ENCODE assay signal across 7 cellular contexts in the genomic region with DNA sequence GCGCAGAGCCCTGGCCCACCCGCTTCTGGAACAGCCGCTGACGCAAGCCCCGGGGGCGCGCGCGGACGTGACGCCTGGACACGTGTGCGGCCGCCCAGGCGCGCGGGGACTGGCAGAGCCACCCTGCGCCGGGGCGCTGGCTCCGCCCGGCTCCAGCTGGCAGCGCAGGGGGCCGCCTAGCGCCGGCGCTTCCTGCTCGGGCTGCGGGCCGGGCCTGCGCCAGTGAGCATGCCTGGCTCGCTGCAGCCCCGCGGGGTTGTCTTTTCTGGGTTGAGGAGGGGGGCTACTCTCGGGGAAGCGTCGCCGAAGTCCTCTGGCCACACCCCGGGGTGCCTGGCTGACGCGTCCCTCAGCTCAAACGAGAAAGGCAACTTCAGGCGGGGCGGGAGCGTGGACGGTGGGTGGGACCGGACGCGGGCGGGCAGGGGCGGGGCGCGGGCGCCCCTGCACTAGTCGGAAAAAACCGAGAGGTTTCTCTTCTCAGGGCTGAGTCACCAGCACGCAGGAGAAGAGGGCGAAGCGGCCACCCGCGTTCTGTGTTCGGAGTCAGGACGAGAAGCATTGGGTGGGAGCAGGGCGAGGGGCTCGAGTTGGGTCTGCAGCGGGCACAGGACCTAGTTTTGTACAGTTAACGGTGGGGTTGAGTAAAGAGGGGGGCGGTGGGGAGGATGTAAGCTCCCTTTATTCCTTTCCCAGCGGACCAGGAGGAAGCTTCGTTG. TPM values are rescaled to one million over a fixed set of nuclear protein-coding genes. Genes with fewer than 3 reads are reported as not detected.
A peak's percentile ranks its signal among the peaks of the same experiment; 100 is the strongest.
DNase-seq lines count a peak whose midpoint lies in the region; ATAC-seq and TF ChIP-seq lines count a peak whose summit lies in the region.

A gene with protein sequence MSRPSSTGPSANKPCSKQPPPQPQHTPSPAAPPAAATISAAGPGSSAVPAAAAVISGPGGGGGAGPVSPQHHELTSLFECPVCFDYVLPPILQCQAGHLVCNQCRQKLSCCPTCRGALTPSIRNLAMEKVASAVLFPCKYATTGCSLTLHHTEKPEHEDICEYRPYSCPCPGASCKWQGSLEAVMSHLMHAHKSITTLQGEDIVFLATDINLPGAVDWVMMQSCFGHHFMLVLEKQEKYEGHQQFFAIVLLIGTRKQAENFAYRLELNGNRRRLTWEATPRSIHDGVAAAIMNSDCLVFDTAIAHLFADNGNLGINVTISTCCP (minus strand): TSS at position 48 of the 719 bp plus-strand sequence. CDS start 320 bp downstream, outside the sequence.

- WGBS in hepatocyte (ENCODE audit: low lambda C conversion rate, missing lambda C conversion rate), result 2% methylated on average over 30 of the region's 70 CpGs

- no peaks in the 10 kb centered on the region for H3K9me2 ChIP-seq in hepatocyte (replicated peaks; ENCODE audit: insufficient read depth)

- H3K79me2 ChIP-seq in hepatocyte, result peaks cover 41% of the 10 kb centered on the region

- H3K4me3 ChIP-seq in astrocyte of the cerebellum (ENCODE audit: low read depth, low read length) (peak within 1 kb of the TSS; percentile 65), hepatocyte (peak within 1 kb of the TSS; percentile 71), retinal pigment epithelial cell (ENCODE audit: low read length) (peak within 1 kb of the TSS; percentile 69)

- H3K27ac ChIP-seq in hepatocyte, result peak within 1 kb of the TSS; percentile 97

- no peaks in the 10 kb centered on the region for H3K9me3 ChIP-seq in hepatocyte (ENCODE audit: low read depth)

- TF ChIP-seq CTCF in astrocyte of the cerebellum (IDR thresholded peaks at IDR 0.05; ENCODE audit: low read depth, low read length, missing control alignments) (no peak), hepatocyte (IDR thresholded peaks at IDR 0.05; ENCODE audit: poor library complexity) (no peak), retinal pigment epithelial cell (conservative IDR thresholded peaks at IDR 0.05; ENCODE audit: low read depth, low read length) (no peak)

- H4K20me1 ChIP-seq in hepatocyte (ENCODE audit: insufficient read depth, poor library complexity, severe bottlenecking), result peaks cover 28% of the 10 kb centered on the region

- peak within 1 kb of the TSS; percentile 82 for H3K4me2 ChIP-seq in hepatocyte

- peaks cover 35% of the 10 kb centered on the region for H3K4me1 ChIP-seq in hepatocyte (ENCODE audit: insufficient read depth)

- H2AFZ ChIP-seq in hepatocyte, result peak within 1 kb of the TSS; percentile 83

- peak; percentile 92 for TF ChIP-seq POLR2A in GM18505 (IDR thresholded peaks at IDR 0.05; ENCODE audit: borderline replicate concordance, extremely low read depth, insufficient read depth, insufficient read length)

- ATAC-seq in GM18505 (IDR thresholded peaks at IDR 0.05; ENCODE audit: unreplicated experiment) (peak; percentile 62), HG02938 (IDR thresholded peaks at IDR 0.05; ENCODE audit: unreplicated experiment) (peak; percentile 46)

- H3K27me3 ChIP-seq in hepatocyte, result no peaks in the 10 kb centered on the region

- DNase-seq in NCI-H2029 (lab: John Stamatoyannopoulos, UW) (peak; percentile 83), T-helper 9 cell (peak; percentile 89), astrocyte of the cerebellum (ENCODE audit: low read depth) (peak; percentile 58), hepatocyte (ENCODE audit: low spot score) (peak; percentile 98), retinal pigment epithelial cell (ENCODE audit: low read depth) (peak; percentile 82)

- in situ Hi-C loops in astrocyte of the cerebellum (cut with HindIII; ENCODE audit: low sequenced_read_pairs), result no loop called here

- no peaks in the 10 kb centered on the region for H3K36me3 ChIP-seq in hepatocyte (replicated peaks; ENCODE audit: insufficient read depth, low read depth)

RNA-seq across cellular contexts. Expression of the gene that starts here (rescaled TPM):
- 43.6 and 46.4 TPM in 2 replicates for total RNA-seq in hepatocyte
- polyA plus RNA-seq in hepatocyte, result 54.3 and 57.9 TPM in 2 replicates

Comparison
In these comparisons a context has a peak if more than half of its experiments do, and no peak if none do; other contexts are left out.
1. Peak in every context shown above with its lines: DNase-seq, ATAC-seq, H3K4me3 ChIP-seq and H3K27ac ChIP-seq.